15 cellular contexts compared by ENCODE assay signal in the genomic region with DNA sequence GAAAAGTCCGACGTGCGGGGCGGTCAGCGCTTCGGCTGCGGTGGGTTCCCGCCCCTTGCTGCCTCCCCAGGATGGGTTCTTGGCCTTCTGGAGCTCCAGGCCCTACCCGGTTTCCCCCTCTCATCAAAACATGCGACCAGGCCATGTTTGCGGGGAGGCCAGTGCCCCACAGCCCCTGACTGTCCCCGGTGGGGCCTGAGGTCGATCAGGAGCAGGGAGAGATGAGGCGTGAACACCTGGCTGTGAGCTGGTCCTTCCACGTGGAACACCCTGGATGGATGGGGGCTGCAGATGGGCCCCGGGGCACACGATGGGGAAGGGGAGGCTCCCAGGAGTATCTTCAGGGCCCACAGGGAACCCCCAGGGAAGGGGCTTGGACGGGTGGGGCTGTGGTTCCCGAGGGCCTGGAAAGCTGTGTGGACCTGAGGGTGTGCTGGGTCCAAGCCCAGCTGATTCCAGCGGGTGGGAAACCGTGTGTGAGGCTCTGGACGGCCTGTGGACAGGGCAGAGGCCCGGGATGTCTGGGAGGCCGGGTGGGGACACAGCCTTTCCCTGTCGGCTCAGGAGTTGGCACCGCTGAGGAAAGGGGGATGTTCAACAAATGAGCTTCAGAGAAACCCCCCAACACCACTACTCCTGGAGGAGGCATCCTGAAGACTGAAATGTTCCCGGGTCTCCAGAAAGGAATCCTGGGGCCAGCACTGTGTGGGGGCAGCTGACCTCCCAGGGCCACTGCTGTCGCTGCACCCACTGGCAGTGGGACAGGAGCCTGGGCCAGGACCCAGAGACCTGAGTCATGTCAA.
DNase-seq lines count a peak whose midpoint lies in the region; ATAC-seq and TF ChIP-seq lines count a peak whose summit lies in the region.
"Had no signal": no experiment of that assay in that cellular context is flagged by ENCODE, and none has a peak within 500 bp of the region (broad histone marks: within the 10 kb centered on the region; RNA-seq: fewer than 3 reads in every experiment).

No MANE protein-coding gene starts in this region.

- H3K27ac ChIP-seq in vagina (no peak overlapping the region), esophagus muscularis mucosa (replicated peaks in 1 of 4) (no peak overlapping the region)
- H3K27ac ChIP-seq: neutrophil, WERI-Rb-1 had no signal

- ATAC-seq in left cardiac atrium (no peak), T-cell (replicated peaks in 1 of 4) (no peak), HG03039 (IDR thresholded peaks at IDR 0.05; ENCODE audit: unreplicated experiment) (no peak)
- ATAC-seq: activated T-cell treated with anti-CD3 and anti-CD28 coated beads, Interleukin-2, amount 50 U/mL, for 4 hours had no signal

- TF ChIP-seq EP300 in esophagus muscularis mucosa (IDR thresholded peaks at IDR 0.05) = no peak

- no peaks in the 10 kb centered on the region for H3K27me3 Mint-ChIP-seq in T-cell

- WGBS in esophagus muscularis mucosa = 89% methylated on average over 25 of the region's 28 CpGs

- intact Hi-C loops in cardiac septum (cut with DNase I) (loop anchor here (10.0 kb wide), 1 partner anchor 258 kb away; the partner anchor contains the start of gene KIF26A), left cardiac atrium (cut with DNase I) (no loop called here), vagina (cut with DNase I) (no loop called here), esophagus muscularis mucosa (cut with DNase I) (no loop called here)

- peaks cover 67 to 82% (median 71%) of the 10 kb centered on the region in 3 donors for H3K4me1 Mint-ChIP-seq in T-cell

- peaks cover 2% of the 10 kb centered on the region for H3K36me3 Mint-ChIP-seq in T-cell

- H3K27ac Mint-ChIP-seq in T-cell = peak overlapping the region; percentile 91 to 95

- TF ChIP-seq CTCF in vagina (IDR thresholded peaks at IDR 0.05) (no peak), esophagus muscularis mucosa (IDR thresholded peaks at IDR 0.05) (no peak)

- H3K9me3 Mint-ChIP-seq in T-cell = peaks cover 0 to 7% (median 2%) of the 10 kb centered on the region in 3 donors

- no peak overlapping the region for H3K4me3 ChIP-seq in vagina
- H3K4me3 ChIP-seq in esophagus muscularis mucosa = no peak overlapping the region
- H3K4me3 ChIP-seq: lung had no signal

- H3K4me1 ChIP-seq in vagina (no peaks in the 10 kb centered on the region), esophagus muscularis mucosa (peaks cover 0 to 24% (median 10%) of the 10 kb centered on the region in 4 donors)

- no peaks in the 10 kb centered on the region for H3K27me3 ChIP-seq in vagina
- peaks cover 0 to 45% (median 0%) of the 10 kb centered on the region in 4 donors for H3K27me3 ChIP-seq in esophagus muscularis mucosa
- H3K27me3 ChIP-seq: BE2C had no signal

- DNase-seq in cardiac septum (ENCODE audit: low spot score) (peak; percentile 63), left cardiac atrium (no peak), T-cell (peak in 2 of 34 experiments; percentile 5 to 12), mucosa of gallbladder (ENCODE audit: low spot score) (peak; percentile 8), vagina (ENCODE audit: extremely low spot score in 2 of 2) (peak; percentile 44 to 79), ureter (ENCODE audit: low spot score) (no peak), esophagus muscularis mucosa (ENCODE audit: extremely low spot score) (no peak)
- DNase-seq: activated T-cell treated with anti-CD3 and anti-CD28 coated beads, Interleukin-2, amount 50 U/mL, for 4 hours; NCI-H1436; OCI-M1; WERI-Rb-1 had no signal

- H3K9me3 ChIP-seq in vagina (no peaks in the 10 kb centered on the region), esophagus muscularis mucosa (peaks cover 0 to 13% (median 11%) of the 10 kb centered on the region in 4 donors)
- H3K9me3 ChIP-seq: BE2C had no signal

- CTCF ChIA-PET in T-cell (lab: Charles Lee) = no interaction called here

- H3K4me3 Mint-ChIP-seq in T-cell = peak overlapping the region in 2 of 3 donors; percentile 13 to 81

- H3K36me3 ChIP-seq in vagina = no peaks in the 10 kb centered on the region
- H3K36me3 ChIP-seq in esophagus muscularis mucosa = no peaks in the 10 kb centered on the region
- H3K36me3 ChIP-seq: BE2C, neutrophil, WERI-Rb-1 had no signal

- POLR2A ChIA-PET in T-cell (lab: Charles Lee) = no interaction called here

- TF ChIP-seq POLR2A in vagina (IDR thresholded peaks at IDR 0.05) = no peak
- no peak for TF ChIP-seq POLR2A in esophagus muscularis mucosa (IDR thresholded peaks at IDR 0.05; ENCODE audit: low read depth)

Comparison
In these comparisons a context has a peak if more than half of its experiments do, and no peak if none do; other contexts are left out.
1. DNase-seq: peak in cardiac septum (single experiment), mucosa of gallbladder (single experiment) and vagina (2 of 2); none in left cardiac atrium (single experiment), ureter (single experiment) and esophagus muscularis mucosa (single experiment).